In the genomic region with DNA sequence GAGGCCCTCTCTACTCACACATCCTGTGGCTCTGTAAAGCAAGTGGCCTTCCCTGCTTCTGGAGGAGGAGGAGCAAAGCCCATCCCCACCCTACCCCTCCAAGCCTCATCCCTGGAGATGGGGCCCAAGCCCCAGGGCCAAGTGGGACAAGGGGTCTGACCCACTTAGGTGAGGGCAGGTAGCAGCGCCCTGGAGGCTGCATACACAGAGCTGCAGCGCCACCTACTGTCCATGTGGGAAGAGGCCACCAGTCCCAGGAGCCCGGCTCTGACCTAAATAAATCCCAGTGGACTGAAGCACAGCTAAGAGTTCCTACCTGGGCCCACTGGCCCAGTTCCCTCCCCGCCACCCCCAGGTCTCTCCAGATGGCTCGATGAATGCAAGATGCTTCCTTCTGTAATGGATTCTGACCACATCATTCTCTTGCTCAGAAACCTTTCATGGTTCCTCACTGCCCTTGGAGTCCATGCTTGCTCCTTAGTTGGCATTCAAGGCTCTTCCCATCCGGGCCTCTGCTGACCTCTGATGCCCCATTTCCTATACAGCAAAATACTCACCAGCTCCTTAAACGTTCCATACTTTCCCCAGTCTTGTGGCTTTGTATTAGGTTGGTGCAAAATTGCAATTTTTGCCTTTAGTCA, we compare ENCODE assay signal across 8 cellular contexts.
A peak's percentile ranks its signal among the peaks of the same experiment; 100 is the strongest.
DNase-seq lines count a peak whose midpoint lies in the region; ATAC-seq and TF ChIP-seq lines count a peak whose summit lies in the region.

No MANE protein-coding gene starts in this region.

- H3K9me3 Mint-ChIP-seq in activated naive CD8-positive, alpha-beta T cell (ENCODE audit: low read depth): no peaks in the 10 kb centered on the region

- peaks cover 3% of the 10 kb centered on the region for H3K4me1 Mint-ChIP-seq in activated naive CD8-positive, alpha-beta T cell (ENCODE audit: low read depth)

- DNase-seq in BE2C (peak; percentile 89), NCI-H1105 treated with DMSO at 0.1 percent for 48 hours (lab: John Stamatoyannopoulos, UW) (peak; percentile 71), SKM-1 treated with dmso at 0.1 percent for 144 hours (lab: John Stamatoyannopoulos, UW; ENCODE audit: unreplicated experiment) (peak; percentile 53), cardiac muscle cell (ENCODE audit: low read depth in 1 of 2, low spot score in 1 of 2) (peak; percentile 80 to 93), psoas muscle (peak; percentile 79 to 91), vagina (ENCODE audit: extremely low spot score in 2 of 2) (no peak)

- H3K4me3 ChIP-seq in BE2C (ENCODE audit: low read depth, low read length) (no peak overlapping the region), cardiac muscle cell (no peak overlapping the region), psoas muscle (no peak overlapping the region), vagina (no peak overlapping the region)

- no peaks in the 10 kb centered on the region for H3K36me3 Mint-ChIP-seq in activated naive CD8-positive, alpha-beta T cell

- H3K9me3 ChIP-seq in BE2C (no peaks in the 10 kb centered on the region), cardiac muscle cell (ENCODE audit: low read depth) (no peaks in the 10 kb centered on the region), psoas muscle (no peaks in the 10 kb centered on the region), vagina (no peaks in the 10 kb centered on the region)

- intact Hi-C loops in psoas muscle (cut with DNase I) (loop anchor here (1.0 to 10.0 kb wide), 6 partner anchors 110 to 594 kb away; no protein-coding TSS in a partner anchor), vagina (cut with DNase I) (loop anchor here (10.0 kb wide), 1 partner anchor 414 kb away; no protein-coding TSS in a partner anchor)

- TF ChIP-seq CTCF in BE2C (IDR thresholded peaks at IDR 0.05; ENCODE audit: low read depth, low read length) (peak; percentile 94), cardiac muscle cell (IDR thresholded peaks at IDR 0.05; ENCODE audit: low read depth, low read length) (peak; percentile 91), psoas muscle (IDR thresholded peaks at IDR 0.05) (peak; percentile 88), vagina (IDR thresholded peaks at IDR 0.05) (peak; percentile 76 to 90 (median 84))

- 4 to 7% (median 6%) methylated on average over 6 to 7 of the region's 7 CpGs for WGBS in psoas muscle, 3 donors

- H3K4me1 ChIP-seq in BE2C (peaks cover 9% of the 10 kb centered on the region), cardiac muscle cell (ENCODE audit: low read depth) (peaks cover 9% of the 10 kb centered on the region), psoas muscle (no peaks in the 10 kb centered on the region), vagina (peaks cover 7% of the 10 kb centered on the region)

- no peaks in the 10 kb centered on the region for H3K27me3 ChIP-seq in BE2C
- peaks cover 47% of the 10 kb centered on the region for H3K27me3 ChIP-seq in cardiac muscle cell
- H3K27me3 ChIP-seq in psoas muscle (ENCODE audit: insufficient read depth in 3 of 3, low read length in 2 of 3): peaks cover 0 to 9% (median 0%) of the 10 kb centered on the region in 3 donors
- no peaks in the 10 kb centered on the region for H3K27me3 ChIP-seq in vagina

- H3K27ac ChIP-seq in cardiac muscle cell: no peak overlapping the region
- H3K27ac ChIP-seq in psoas muscle: no peak overlapping the region
- no peak overlapping the region for H3K27ac ChIP-seq in vagina

- no peak for TF ChIP-seq POLR2A in vagina (IDR thresholded peaks at IDR 0.05)

- H3K4me3 Mint-ChIP-seq in activated naive CD8-positive, alpha-beta T cell: no peak overlapping the region

- no peaks in the 10 kb centered on the region for H3K36me3 ChIP-seq in BE2C
- no peaks in the 10 kb centered on the region for H3K36me3 ChIP-seq in cardiac muscle cell
- H3K36me3 ChIP-seq in psoas muscle (ENCODE audit: insufficient read depth in 1 of 2, low read depth in 1 of 2): no peaks in the 10 kb centered on the region
- no peaks in the 10 kb centered on the region for H3K36me3 ChIP-seq in vagina

- ATAC-seq in GM21360 (IDR thresholded peaks at IDR 0.05; ENCODE audit: unreplicated experiment) (peak; percentile 57), psoas muscle (peak; percentile 93 to 98 (median 95))

- H3K27ac Mint-ChIP-seq in activated naive CD8-positive, alpha-beta T cell: peak overlapping the region; percentile 16

- peaks cover 32% of the 10 kb centered on the region for H3K27me3 Mint-ChIP-seq in activated naive CD8-positive, alpha-beta T cell

Comparison
In these comparisons a context has a peak if more than half of its experiments do, and no peak if none do; other contexts are left out.
1. DNase-seq: peak in BE2C (single experiment), NCI-H1105 treated with DMSO at 0.1 percent for 48 hours (single experiment), SKM-1 treated with dmso at 0.1 percent for 144 hours (single experiment), cardiac muscle cell (2 of 2) and psoas muscle (2 of 2); none in vagina (0 of 2).
2. Peak in every context shown above with its lines, with median percentiles within 50 percentile points of each other: CTCF ChIP-seq.